Comparison of ENCODE assay signal across 15 cellular contexts in genomic region chr17:20444173-20444572, GRCh38. TPM values are rescaled to one million over a fixed set of nuclear protein-coding genes. Genes with fewer than 3 reads are reported as not detected.
"Had no signal": no experiment of that assay in that cellular context is flagged by ENCODE, and none has a peak within 500 bp of the region (broad histone marks: within the 10 kb centered on the region; RNA-seq: fewer than 3 reads in every experiment).

No MANE protein-coding gene starts in this region.

RNA-seq across cellular contexts. Expression of gene LGALS9B, which starts 23.2 kb away (rescaled TPM):
- total RNA-seq: kidney epithelial cell; left ventricle myocardium inferior; lung microvascular endothelial cell; mesenteric fat pad; myocyte; natural killer cell treated with Interleukin-12 subunit alpha and Interleukin-12 subunit beta and Interleukin-15 and Interleukin-18, amount 100 ng/mL, for 72 hours; omental fat pad; pancreas; psoas muscle; sigmoid colon; temporal lobe; tibial nerve; urinary bladder had no signal
- polyA plus RNA-seq: naive thymus-derived CD4-positive, alpha-beta T cell; neural cell; pancreas; psoas muscle; urinary bladder had no signal
